8 cellular contexts compared by ENCODE assay signal in genomic region chr12:52280796-52281560, GRCh38. TPM values are rescaled to one million over a fixed set of nuclear protein-coding genes. Genes with fewer than 3 reads are reported as not detected.
A peak's percentile ranks its signal among the peaks of the same experiment; 100 is the strongest.
DNase-seq lines count a peak whose midpoint lies in the region; ATAC-seq, FAIRE-seq and TF ChIP-seq lines count a peak whose summit lies in the region.
"Had no signal": no experiment of that assay in that cellular context is flagged by ENCODE, and none has a peak within 500 bp of the region (broad histone marks: within the 10 kb centered on the region; RNA-seq: fewer than 3 reads in every experiment).

No MANE protein-coding gene starts in this region.

- POLR2A ChIA-PET in IMR-90 (lab: Charles Lee; ENCODE audit: unreplicated experiment), result no interaction called here
- POLR2A ChIA-PET in HepG2 (lab: Yijun Ruan, JAX), result no interaction called here
- POLR2A ChIA-PET in activated CD4-positive, alpha-beta memory T cell treated with anti-CD3 and anti-CD28 coated beads, Interleukin-2, amount 10 ng/mL, durations not matched to agents 7 days and 5 days (lab: Charles Lee), result interaction anchor here (1.6 kb wide), 1 partner anchor 29 kb away, joined by 4 read pairs; no protein-coding TSS in a partner anchor

- H3K4me1 Mint-ChIP-seq in activated CD4-positive, alpha-beta memory T cell treated with anti-CD3 and anti-CD28 coated beads, Interleukin-2, amount 10 ng/mL, durations not matched to agents 7 days and 5 days, result peaks cover 9% of the 10 kb centered on the region

- H3K4me3 Mint-ChIP-seq in activated CD4-positive, alpha-beta memory T cell treated with anti-CD3 and anti-CD28 coated beads, Interleukin-2, amount 10 ng/mL, durations not matched to agents 7 days and 5 days, result no peak overlapping the region

- no CpG with 5 or more reads among the region's 4 CpGs for WGBS in IMR-90 (ENCODE audit: extremely low coverage in 2 of 2, insufficient read length in 1 of 2), 2 experiments
- 7% methylated on average over 2 of the region's 4 CpGs for WGBS in HepG2 (ENCODE audit: low lambda C conversion rate)

- H3K79me1 ChIP-seq in IMR-90 (ENCODE audit: low read depth in 1 of 2, low read length in 2 of 2), result peaks cover 0 to 8% of the 10 kb centered on the region in 2 experiments; a peak in 1 of 4 replicates

- TF ChIP-seq RAD21 in IMR-90 (IDR thresholded peaks at IDR 0.05; ENCODE audit: low read length), result peak; percentile 19; the same call in 1 of the 2 replicates
- no peak for TF ChIP-seq RAD21 in HepG2 (CRISPR knock-in tag; IDR thresholded peaks at IDR 0.05)

- H3K9ac ChIP-seq in IMR-90 (ENCODE audit: low read depth, low read length) (peak overlapping the region; percentile 62), HepG2 (ENCODE audit: insufficient read depth, low read depth, low read length) (no peak overlapping the region)

- peak overlapping the region; percentile 91 for H3K27ac ChIP-seq in IMR-90 (ENCODE audit: insufficient read depth, low read length)
- H3K27ac ChIP-seq in HepG2 (ENCODE audit: extremely low read length, insufficient read depth, low read length), result no peak overlapping the region

- H2BK5ac ChIP-seq in IMR-90 (ENCODE audit: low read depth, low read length, poor library complexity, severe bottlenecking), result peak overlapping the region; percentile 93

- peak; percentile 66 for ATAC-seq in IMR-90 (ENCODE audit: low read depth)
- ATAC-seq in HepG2, result no peak
- ATAC-seq in GM21390 (IDR thresholded peaks at IDR 0.05; ENCODE audit: unreplicated experiment), result no peak

- peak overlapping the region; percentile 99 for H2BK20ac ChIP-seq in IMR-90 (ENCODE audit: low read depth, low read length)

- intact Hi-C loops in IMR-90 (cut with micrococcal nuclease), result loop anchor here (2.0 to 10.0 kb wide), 2 partner anchors 68 to 594 kb away; no protein-coding TSS in a partner anchor
- intact Hi-C loops in HepG2 (cut with micrococcal nuclease; ENCODE audit: unreplicated experiment), result no loop called here

- no peak overlapping the region for H3K27ac Mint-ChIP-seq in activated CD4-positive, alpha-beta memory T cell treated with anti-CD3 and anti-CD28 coated beads, Interleukin-2, amount 10 ng/mL, durations not matched to agents 7 days and 5 days

- peak overlapping the region; percentile 98 for H2AK5ac ChIP-seq in IMR-90 (ENCODE audit: low read depth, low read length)

- peak overlapping the region; percentile 77; the same call in 2 of the 3 replicates for H2BK15ac ChIP-seq in IMR-90 (ENCODE audit: low read depth, low read length)

- BruUV-seq in IMR-90 (replicated peaks; lab: Mats Ljungman, UMichigan), result no TSS peak
- no TSS peak for BruUV-seq in HepG2 (replicated peaks; lab: Mats Ljungman, UMichigan)

- H3K27me3 ChIP-seq in IMR-90 (ENCODE audit: control insufficient read depth, insufficient read depth, low read length), result no peaks in the 10 kb centered on the region
- H3K27me3 ChIP-seq in HepG2 (ENCODE audit: control insufficient read depth in 1 of 2, insufficient read depth in 2 of 2, low read length in 2 of 2), result peaks cover 4 to 31% of the 10 kb centered on the region in 2 experiments; a peak in 2 of 5 replicates

- H3K4me1 ChIP-seq in IMR-90 (ENCODE audit: control insufficient read depth, insufficient read depth, low read length) (peaks cover 24% of the 10 kb centered on the region), HepG2 (ENCODE audit: insufficient read depth, low read length) (peaks cover 36% of the 10 kb centered on the region)

- peak; percentile 97 for DNase-seq in IMR-90
- DNase-seq in cardiac fibroblast (ENCODE audit: low read depth in 2 of 2), result peak; percentile 98 to 100
- DNase-seq in HepG2 (ENCODE audit: low spot score), result peak; percentile 47
- peak; percentile 54 for DNase-seq in ureter (ENCODE audit: low spot score)
- no peak for DNase-seq in NCI-H1436 treated with DMSO at 0.1 percent for 48 hours (lab: John Stamatoyannopoulos, UW)
- no peak for DNase-seq in activated CD4-positive, alpha-beta memory T cell treated with anti-CD3 and anti-CD28 coated beads, Interleukin-2, amount 10 ng/mL, durations not matched to agents 7 days and 5 days
- DNase-seq: NCI-H1417 treated with DMSO at 0.1 percent for 48 hours had no signal

- no peaks in the 10 kb centered on the region for H3K79me2 ChIP-seq in HepG2 (ENCODE audit: insufficient read depth, low read length)

- CTCF ChIA-PET in IMR-90 (lab: Yijun Ruan, JAX) (interaction anchor here (0.6 to 2.1 kb wide), 4 partner anchors 11 to 123 kb away, joined by 3 to 9 read pairs (median 4); no protein-coding TSS in a partner anchor), HepG2 (lab: Yijun Ruan, JAX; ENCODE audit: low intra/inter-chr PET ratio, low total read pairs) (interaction anchor here (1.5 kb wide), 1 partner anchor 47 kb away, joined by 3 read pairs; no protein-coding TSS in a partner anchor)
- CTCF ChIA-PET in activated CD4-positive, alpha-beta memory T cell treated with anti-CD3 and anti-CD28 coated beads, Interleukin-2, amount 10 ng/mL, durations not matched to agents 7 days and 5 days (lab: Charles Lee), result interaction anchor here (0.9 to 5.5 kb wide), 4 partner anchors 28 to 123 kb away, joined by 3 to 80 read pairs (median 32); no protein-coding TSS in a partner anchor

- H3K36me3 ChIP-seq in IMR-90 (ENCODE audit: control insufficient read depth, insufficient read depth, low read length) (no peaks in the 10 kb centered on the region), HepG2 (replicated peaks in 1 of 2; ENCODE audit: control insufficient read depth in 1 of 2, insufficient read depth in 2 of 2, low read length in 2 of 2) (no peaks in the 10 kb centered on the region)

- FAIRE-seq in HepG2 (lab: Jason Lieb, UNC), result no peak

- in situ Hi-C loops in IMR-90 (cut with MboI; ENCODE audit: low sequenced_read_pairs) (no loop called here), HepG2 (cut with HindIII; ENCODE audit: extremely low pct_ligation_motif_present, low pct_unique_long_range_greater_than_20kb) (no loop called here)

- peak overlapping the region; percentile 99 for H2BK120ac ChIP-seq in IMR-90 (ENCODE audit: low read depth, low read length)

- H4K20me1 ChIP-seq in IMR-90 (ENCODE audit: insufficient read depth, low read length) (peaks cover 5% of the 10 kb centered on the region; the same call in 1 of the 2 replicates), HepG2 (ENCODE audit: insufficient read depth, low read length) (no peaks in the 10 kb centered on the region)

- no peak overlapping the region for H3K4me3 ChIP-seq in IMR-90 (ENCODE audit: insufficient read depth, low read depth, low read length)
- H3K4me3 ChIP-seq in cardiac fibroblast (replicated peaks in 1 of 2; ENCODE audit: low read depth in 2 of 2, low read length in 2 of 2), result no peak overlapping the region
- H3K4me3 ChIP-seq in HepG2 (replicated peaks in 1 of 3; ENCODE audit: insufficient read depth in 1 of 3, low read depth in 2 of 3, low read length in 3 of 3), result no peak overlapping the region

- H3K9me3 ChIP-seq in IMR-90 (ENCODE audit: control insufficient read depth, insufficient read depth, low read length) (no peaks in the 10 kb centered on the region), HepG2 (ENCODE audit: low read length) (no peaks in the 10 kb centered on the region)

- peak overlapping the region; percentile 93 for H3K14ac ChIP-seq in IMR-90 (replicated peaks; ENCODE audit: low read depth, low read length)

- peak overlapping the region; percentile 35 for H3K4me2 ChIP-seq in IMR-90 (ENCODE audit: low read depth, low read length)
- no peak overlapping the region for H3K4me2 ChIP-seq in HepG2 (ENCODE audit: low read depth, low read length)

- H2AK9ac ChIP-seq in IMR-90 (replicated peaks; ENCODE audit: low read depth, low read length, poor library complexity), result peak overlapping the region; percentile 95

- H4K5ac ChIP-seq in IMR-90 (ENCODE audit: low read depth, low read length), result peak overlapping the region; percentile 73

- TF ChIP-seq POLR2A in IMR-90 (IDR thresholded peaks at IDR 0.05; ENCODE audit: low read depth, low read length) (peak; percentile 72), HepG2 (IDR thresholded peaks at IDR 0.05; ENCODE audit: insufficient read depth in 1 of 2, low read depth in 2 of 2, low read length in 2 of 2) (no peak)

- no peaks in the 10 kb centered on the region for H3K9me3 Mint-ChIP-seq in activated CD4-positive, alpha-beta memory T cell treated with anti-CD3 and anti-CD28 coated beads, Interleukin-2, amount 10 ng/mL, durations not matched to agents 7 days and 5 days

- no peaks in the 10 kb centered on the region for H3K36me3 Mint-ChIP-seq in activated CD4-positive, alpha-beta memory T cell treated with anti-CD3 and anti-CD28 coated beads, Interleukin-2, amount 10 ng/mL, durations not matched to agents 7 days and 5 days (ENCODE audit: low read depth)

- peak overlapping the region; percentile 87 for H3K18ac ChIP-seq in IMR-90 (ENCODE audit: low read depth, low read length)

- dilution Hi-C loops in IMR-90 (cut with HindIII; ENCODE audit: low sequenced_read_pairs, unreplicated experiment), result no loop called here

- H3K9me1 ChIP-seq in IMR-90 (ENCODE audit: insufficient read depth, low read length), result peaks cover 53% of the 10 kb centered on the region

- TF ChIP-seq EP300 in HepG2 (IDR thresholded peaks at IDR 0.05; ENCODE audit: low read depth in 2 of 2, low read length in 2 of 2), result no peak
- no peak for TF ChIP-seq EP300 in HepG2 (CRISPR knock-in tag; IDR thresholded peaks at IDR 0.05; ENCODE audit: borderline replicate concordance)

- H3K27me3 Mint-ChIP-seq in activated CD4-positive, alpha-beta memory T cell treated with anti-CD3 and anti-CD28 coated beads, Interleukin-2, amount 10 ng/mL, durations not matched to agents 7 days and 5 days, result peaks cover 39% of the 10 kb centered on the region

- no peak for TF ChIP-seq CTCF in IMR-90 (conservative IDR thresholded peaks at IDR 0.05; ENCODE audit: low read depth, low read length)
- TF ChIP-seq CTCF in cardiac fibroblast (IDR thresholded peaks at IDR 0.05; ENCODE audit: low read depth, low read length), result no peak
- no peak for TF ChIP-seq CTCF in HepG2 (CRISPR knock-in tag; IDR thresholded peaks at IDR 0.05)

- peak overlapping the region; percentile 90 to 99 for H4K8ac ChIP-seq in IMR-90 (ENCODE audit: low read depth in 2 of 2, low read length in 2 of 2)

- peak overlapping the region; percentile 98 for H3K23ac ChIP-seq in IMR-90 (ENCODE audit: low read depth, low read length)

- H2AFZ ChIP-seq in IMR-90 (replicated peaks; ENCODE audit: low read length, poor library complexity) (peak overlapping the region; percentile 36), HepG2 (ENCODE audit: low read length) (no peak overlapping the region)

- H3K4ac ChIP-seq in IMR-90 (ENCODE audit: low read depth, low read length), result peak overlapping the region; percentile 100

- H4K91ac ChIP-seq in IMR-90 (ENCODE audit: insufficient read depth, low read depth, low read length), result peak overlapping the region; percentile 100

- H3K56ac ChIP-seq in IMR-90 (ENCODE audit: extremely low read depth, insufficient read depth, low read length), result peak overlapping the region; percentile 99

RNA-seq across cellular contexts. Expression of gene KRT86, which starts 6.5 kb away (rescaled TPM):
- total RNA-seq in IMR-90 (2012; rRNA removed) (not detected in 2 replicates), HepG2 (2016; rRNA removed; fragmentation: Illumina TruSeq; extraction: Trizol) (not detected in 2 replicates), ureter (0.62 TPM)
- polyA plus RNA-seq in IMR-90 (2012; rRNA removed) (0.06 TPM in 1 of 2 replicates, not detected in the other), HepG2 (2011; rRNA removed) (not detected in 2 replicates)
- polyA plus RNA-seq in IMR-90 (2012; cell fraction: cytosol; rRNA removed), result 0.01 TPM in 1 of 2 replicates, not detected in the other
- polyA plus RNA-seq in IMR-90 (2012; cell fraction: nucleus; rRNA removed; ENCODE audit: low replicate concordance), result 0.03 TPM in 1 of 2 replicates, not detected in the other
- not detected in 2 replicates for total RNA-seq in HepG2 (2016; cell fraction: cytosol; rRNA removed; fragmentation: Illumina TruSeq; extraction: Trizol; ENCODE audit: low read depth)
- total RNA-seq in HepG2 (2016; cell fraction: insoluble cytoplasmic fraction; rRNA removed; fragmentation: Illumina TruSeq; extraction: Trizol), result not detected in 2 replicates
- not detected in 2 replicates for total RNA-seq in HepG2 (2016; cell fraction: membrane; rRNA removed; fragmentation: Illumina TruSeq; extraction: Trizol)
- total RNA-seq in HepG2 (2016; cell fraction: nucleus; rRNA removed; fragmentation: Illumina TruSeq; extraction: Trizol), result not detected in 2 replicates
- not detected in 2 replicates for polyA plus RNA-seq in HepG2 (2011; cell fraction: cytosol; rRNA removed)
- not detected in 2 replicates for polyA plus RNA-seq in HepG2 (2011; cell fraction: nucleus; rRNA removed)
- polyA plus RNA-seq in HepG2 (2012), result not detected in 2 replicates
- polyA plus RNA-seq in HepG2 (2016; cell fraction: cytosol; fragmentation: Illumina TruSeq; extraction: Trizol; ENCODE audit: low read depth), result not detected in 2 replicates
- not detected in 2 replicates for polyA plus RNA-seq in HepG2 (2016; cell fraction: insoluble cytoplasmic fraction; fragmentation: Illumina TruSeq; extraction: Trizol; ENCODE audit: low read depth)
- polyA plus RNA-seq in HepG2 (2016; cell fraction: membrane; fragmentation: Illumina TruSeq; extraction: Trizol; ENCODE audit: low read depth), result not detected in 2 replicates
- not detected in 2 replicates for polyA plus RNA-seq in HepG2 (2016; cell fraction: nucleus; fragmentation: Illumina TruSeq; extraction: Trizol; ENCODE audit: insufficient read depth, low read depth)
- polyA minus RNA-seq in HepG2 (2011; rRNA and poly(A)+ RNA removed; ENCODE audit: low replicate concordance), result 0.61 TPM in 1 of 2 replicates, not detected in the other
- polyA minus RNA-seq in HepG2 (2011; cell fraction: cytosol; rRNA and poly(A)+ RNA removed), result not detected in 2 replicates
- polyA minus RNA-seq in HepG2 (2011; cell fraction: nucleus; rRNA and poly(A)+ RNA removed), result not detected in 2 replicates
- total RNA-seq in activated CD4-positive, alpha-beta memory T cell treated with anti-CD3 and anti-CD28 coated beads, Interleukin-2, amount 10 ng/mL, durations not matched to agents 7 days and 5 days, result under 1 TPM; 0.23 to 0.30 TPM

RNA-seq across cellular contexts. Expression of gene KRT81, which starts 10.4 kb away (rescaled TPM):
- total RNA-seq in IMR-90 (2012; rRNA removed), result under 0.01 TPM in 2 replicates
- 0.05 and 0.29 TPM in 2 replicates for polyA plus RNA-seq in IMR-90 (2012; rRNA removed)
- 0.17 and 0.21 TPM in 2 replicates for polyA plus RNA-seq in IMR-90 (2012; cell fraction: cytosol; rRNA removed)
- 0.09 and 0.13 TPM in 2 replicates for polyA plus RNA-seq in IMR-90 (2012; cell fraction: nucleus; rRNA removed; ENCODE audit: low replicate concordance)
- not detected in 2 replicates for total RNA-seq in HepG2 (2016; rRNA removed; fragmentation: Illumina TruSeq; extraction: Trizol)
- not detected in 2 replicates for total RNA-seq in HepG2 (2016; cell fraction: cytosol; rRNA removed; fragmentation: Illumina TruSeq; extraction: Trizol; ENCODE audit: low read depth)
- not detected in 2 replicates for total RNA-seq in HepG2 (2016; cell fraction: insoluble cytoplasmic fraction; rRNA removed; fragmentation: Illumina TruSeq; extraction: Trizol)
- not detected in 2 replicates for total RNA-seq in HepG2 (2016; cell fraction: membrane; rRNA removed; fragmentation: Illumina TruSeq; extraction: Trizol)
- total RNA-seq in HepG2 (2016; cell fraction: nucleus; rRNA removed; fragmentation: Illumina TruSeq; extraction: Trizol), result not detected in 2 replicates
- polyA plus RNA-seq in HepG2 (2011; rRNA removed), result not detected in 2 replicates
- polyA plus RNA-seq in HepG2 (2011; cell fraction: cytosol; rRNA removed), result 0.03 TPM in 1 of 2 replicates, not detected in the other
- polyA plus RNA-seq in HepG2 (2011; cell fraction: nucleus; rRNA removed), result not detected in 2 replicates
- polyA plus RNA-seq in HepG2 (2012), result not detected in 2 replicates
- polyA plus RNA-seq in HepG2 (2016; cell fraction: cytosol; fragmentation: Illumina TruSeq; extraction: Trizol; ENCODE audit: low read depth), result 0.08 TPM in 1 of 2 replicates, not detected in the other
- not detected in 2 replicates for polyA plus RNA-seq in HepG2 (2016; cell fraction: insoluble cytoplasmic fraction; fragmentation: Illumina TruSeq; extraction: Trizol; ENCODE audit: low read depth)
- polyA plus RNA-seq in HepG2 (2016; cell fraction: membrane; fragmentation: Illumina TruSeq; extraction: Trizol; ENCODE audit: low read depth), result not detected in 2 replicates
- not detected in 2 replicates for polyA plus RNA-seq in HepG2 (2016; cell fraction: nucleus; fragmentation: Illumina TruSeq; extraction: Trizol; ENCODE audit: insufficient read depth, low read depth)
- 0.23 TPM in 1 of 2 replicates, not detected in the other for polyA minus RNA-seq in HepG2 (2011; rRNA and poly(A)+ RNA removed; ENCODE audit: low replicate concordance)
- polyA minus RNA-seq in HepG2 (2011; cell fraction: cytosol; rRNA and poly(A)+ RNA removed), result not detected in 2 replicates
- not detected in 2 replicates for polyA minus RNA-seq in HepG2 (2011; cell fraction: nucleus; rRNA and poly(A)+ RNA removed)
- total RNA-seq in ureter, result not detected
- not detected for total RNA-seq in activated CD4-positive, alpha-beta memory T cell treated with anti-CD3 and anti-CD28 coated beads, Interleukin-2, amount 10 ng/mL, durations not matched to agents 7 days and 5 days

RNA-seq across cellular contexts. Expression of gene KRT83, which starts 40.2 kb away (rescaled TPM):
- total RNA-seq in IMR-90 (2012; rRNA removed), result not detected in 2 replicates
- polyA plus RNA-seq in IMR-90 (2012; rRNA removed), result not detected in 2 replicates
- polyA plus RNA-seq in IMR-90 (2012; cell fraction: cytosol; rRNA removed), result not detected in 2 replicates
- polyA plus RNA-seq in IMR-90 (2012; cell fraction: nucleus; rRNA removed; ENCODE audit: low replicate concordance), result not detected in 2 replicates
- total RNA-seq in HepG2 (2016; rRNA removed; fragmentation: Illumina TruSeq; extraction: Trizol), result not detected in 2 replicates
- total RNA-seq in HepG2 (2016; cell fraction: cytosol; rRNA removed; fragmentation: Illumina TruSeq; extraction: Trizol; ENCODE audit: low read depth), result not detected in 2 replicates
- total RNA-seq in HepG2 (2016; cell fraction: insoluble cytoplasmic fraction; rRNA removed; fragmentation: Illumina TruSeq; extraction: Trizol), result not detected in 2 replicates
- not detected in 2 replicates for total RNA-seq in HepG2 (2016; cell fraction: membrane; rRNA removed; fragmentation: Illumina TruSeq; extraction: Trizol)
- not detected in 2 replicates for total RNA-seq in HepG2 (2016; cell fraction: nucleus; rRNA removed; fragmentation: Illumina TruSeq; extraction: Trizol)
- polyA plus RNA-seq in HepG2 (2011; rRNA removed), result not detected in 2 replicates
- polyA plus RNA-seq in HepG2 (2011; cell fraction: cytosol; rRNA removed), result not detected in 2 replicates
- not detected in 2 replicates for polyA plus RNA-seq in HepG2 (2011; cell fraction: nucleus; rRNA removed)
- polyA plus RNA-seq in HepG2 (2012), result not detected in 2 replicates
- not detected in 2 replicates for polyA plus RNA-seq in HepG2 (2016; cell fraction: cytosol; fragmentation: Illumina TruSeq; extraction: Trizol; ENCODE audit: low read depth)
- not detected in 2 replicates for polyA plus RNA-seq in HepG2 (2016; cell fraction: insoluble cytoplasmic fraction; fragmentation: Illumina TruSeq; extraction: Trizol; ENCODE audit: low read depth)
- polyA plus RNA-seq in HepG2 (2016; cell fraction: membrane; fragmentation: Illumina TruSeq; extraction: Trizol; ENCODE audit: low read depth), result not detected in 2 replicates
- polyA plus RNA-seq in HepG2 (2016; cell fraction: nucleus; fragmentation: Illumina TruSeq; extraction: Trizol; ENCODE audit: insufficient read depth, low read depth), result not detected in 2 replicates
- polyA minus RNA-seq in HepG2 (2011; rRNA and poly(A)+ RNA removed; ENCODE audit: low replicate concordance), result 0.98 TPM in 1 of 2 replicates, not detected in the other
- not detected in 2 replicates for polyA minus RNA-seq in HepG2 (2011; cell fraction: cytosol; rRNA and poly(A)+ RNA removed)
- polyA minus RNA-seq in HepG2 (2011; cell fraction: nucleus; rRNA and poly(A)+ RNA removed), result not detected in 2 replicates
- not detected for total RNA-seq in ureter
- total RNA-seq in activated CD4-positive, alpha-beta memory T cell treated with anti-CD3 and anti-CD28 coated beads, Interleukin-2, amount 10 ng/mL, durations not matched to agents 7 days and 5 days, result not detected

RNA-seq across cellular contexts. Expression of gene KRT7, which starts 47.9 kb away (rescaled TPM):
- total RNA-seq in IMR-90 (2012; rRNA removed) (0.54 and 1.4 TPM in 2 replicates), HepG2 (2016; rRNA removed; fragmentation: Illumina TruSeq; extraction: Trizol) (not detected in 2 replicates), ureter (2,511 TPM)
- polyA plus RNA-seq in IMR-90 (2012; rRNA removed) (1.4 and 1.7 TPM in 2 replicates), HepG2 (2011; rRNA removed) (0.83 TPM in 1 of 2 replicates, not detected in the other)
- polyA plus RNA-seq in IMR-90 (2012; cell fraction: cytosol; rRNA removed), result 2.5 and 3.4 TPM in 2 replicates
- 0.60 and 1.7 TPM in 2 replicates for polyA plus RNA-seq in IMR-90 (2012; cell fraction: nucleus; rRNA removed; ENCODE audit: low replicate concordance)
- total RNA-seq in HepG2 (2016; cell fraction: cytosol; rRNA removed; fragmentation: Illumina TruSeq; extraction: Trizol; ENCODE audit: low read depth), result not detected in 2 replicates
- total RNA-seq in HepG2 (2016; cell fraction: insoluble cytoplasmic fraction; rRNA removed; fragmentation: Illumina TruSeq; extraction: Trizol), result not detected in 2 replicates
- total RNA-seq in HepG2 (2016; cell fraction: membrane; rRNA removed; fragmentation: Illumina TruSeq; extraction: Trizol), result 0.31 TPM in 1 of 2 replicates, not detected in the other
- total RNA-seq in HepG2 (2016; cell fraction: nucleus; rRNA removed; fragmentation: Illumina TruSeq; extraction: Trizol), result not detected in 2 replicates
- polyA plus RNA-seq in HepG2 (2011; cell fraction: cytosol; rRNA removed), result 0.47 and 1.2 TPM in 2 replicates
- not detected in 2 replicates for polyA plus RNA-seq in HepG2 (2011; cell fraction: nucleus; rRNA removed)
- polyA plus RNA-seq in HepG2 (2012), result not detected in 2 replicates
- 0.34 TPM in 1 of 2 replicates, not detected in the other for polyA plus RNA-seq in HepG2 (2016; cell fraction: cytosol; fragmentation: Illumina TruSeq; extraction: Trizol; ENCODE audit: low read depth)
- not detected in 2 replicates for polyA plus RNA-seq in HepG2 (2016; cell fraction: insoluble cytoplasmic fraction; fragmentation: Illumina TruSeq; extraction: Trizol; ENCODE audit: low read depth)
- not detected in 2 replicates for polyA plus RNA-seq in HepG2 (2016; cell fraction: membrane; fragmentation: Illumina TruSeq; extraction: Trizol; ENCODE audit: low read depth)
- not detected in 2 replicates for polyA plus RNA-seq in HepG2 (2016; cell fraction: nucleus; fragmentation: Illumina TruSeq; extraction: Trizol; ENCODE audit: insufficient read depth, low read depth)
- polyA minus RNA-seq in HepG2 (2011; rRNA and poly(A)+ RNA removed; ENCODE audit: low replicate concordance), result 646 TPM in 1 of 2 replicates, not detected in the other
- polyA minus RNA-seq in HepG2 (2011; cell fraction: cytosol; rRNA and poly(A)+ RNA removed), result 4.2 and 7.9 TPM in 2 replicates
- 1.5 and 2.7 TPM in 2 replicates for polyA minus RNA-seq in HepG2 (2011; cell fraction: nucleus; rRNA and poly(A)+ RNA removed)
- total RNA-seq in activated CD4-positive, alpha-beta memory T cell treated with anti-CD3 and anti-CD28 coated beads, Interleukin-2, amount 10 ng/mL, durations not matched to agents 7 days and 5 days, result 1 to 10 TPM; 9.1 to 9.3 TPM

Comparison
In these comparisons a context has a peak if more than half of its experiments do, and no peak if none do; other contexts are left out.
1. DNase-seq: peak in IMR-90 (single experiment), cardiac fibroblast (2 of 2), HepG2 (single experiment) and ureter (single experiment); none in NCI-H1436 treated with DMSO at 0.1 percent for 48 hours (single experiment) and activated CD4-positive, alpha-beta memory T cell treated with anti-CD3 and anti-CD28 coated beads, Interleukin-2, amount 10 ng/mL, durations not matched to agents 7 days and 5 days (single experiment).